ENCODE assay signal across 2 cellular contexts in the genomic region with DNA sequence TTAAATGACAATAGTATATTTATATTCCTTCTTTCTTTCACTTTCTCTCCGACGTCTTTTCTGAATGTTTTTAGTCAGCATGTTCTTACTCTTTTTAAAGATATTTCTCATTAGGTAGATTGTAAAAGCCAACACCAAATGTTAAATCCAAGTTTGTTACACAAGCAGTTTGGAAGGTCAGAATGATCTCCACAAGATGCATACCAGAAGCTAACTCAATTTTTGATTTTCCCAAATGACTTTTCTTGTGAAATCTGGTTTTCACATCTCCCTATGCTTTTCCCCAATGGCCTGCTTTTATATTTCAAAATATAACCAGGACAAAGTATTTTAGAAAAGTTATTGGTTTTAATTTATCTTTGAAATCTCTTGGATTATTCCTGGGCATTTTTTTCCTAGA.
TF ChIP-seq lines count a peak whose summit lies in the region.

No MANE protein-coding gene starts in this region.

TF ChIP-seq in SK-N-SH, 30 proteins besides CTCF, POLR2A, EP300 and RAD21 (continued from another document):
- TF ChIP-seq, protein P1, sequence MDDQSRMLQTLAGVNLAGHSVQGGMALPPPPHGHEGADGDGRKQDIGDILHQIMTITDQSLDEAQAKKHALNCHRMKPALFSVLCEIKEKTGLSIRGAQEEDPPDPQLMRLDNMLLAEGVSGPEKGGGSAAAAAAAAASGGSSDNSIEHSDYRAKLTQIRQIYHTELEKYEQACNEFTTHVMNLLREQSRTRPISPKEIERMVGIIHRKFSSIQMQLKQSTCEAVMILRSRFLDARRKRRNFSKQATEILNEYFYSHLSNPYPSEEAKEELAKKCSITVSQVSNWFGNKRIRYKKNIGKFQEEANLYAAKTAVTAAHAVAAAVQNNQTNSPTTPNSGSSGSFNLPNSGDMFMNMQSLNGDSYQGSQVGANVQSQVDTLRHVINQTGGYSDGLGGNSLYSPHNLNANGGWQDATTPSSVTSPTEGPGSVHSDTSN (IDR thresholded peaks at IDR 0.05): no peak

TF ChIP-seq in SK-N-SH treated with all-trans-retinoic acid at 6 μM for 48 hours, 23 proteins besides CTCF, POLR2A, EP300 and RAD21 (continued from another document):
- TF ChIP-seq, protein P2, sequence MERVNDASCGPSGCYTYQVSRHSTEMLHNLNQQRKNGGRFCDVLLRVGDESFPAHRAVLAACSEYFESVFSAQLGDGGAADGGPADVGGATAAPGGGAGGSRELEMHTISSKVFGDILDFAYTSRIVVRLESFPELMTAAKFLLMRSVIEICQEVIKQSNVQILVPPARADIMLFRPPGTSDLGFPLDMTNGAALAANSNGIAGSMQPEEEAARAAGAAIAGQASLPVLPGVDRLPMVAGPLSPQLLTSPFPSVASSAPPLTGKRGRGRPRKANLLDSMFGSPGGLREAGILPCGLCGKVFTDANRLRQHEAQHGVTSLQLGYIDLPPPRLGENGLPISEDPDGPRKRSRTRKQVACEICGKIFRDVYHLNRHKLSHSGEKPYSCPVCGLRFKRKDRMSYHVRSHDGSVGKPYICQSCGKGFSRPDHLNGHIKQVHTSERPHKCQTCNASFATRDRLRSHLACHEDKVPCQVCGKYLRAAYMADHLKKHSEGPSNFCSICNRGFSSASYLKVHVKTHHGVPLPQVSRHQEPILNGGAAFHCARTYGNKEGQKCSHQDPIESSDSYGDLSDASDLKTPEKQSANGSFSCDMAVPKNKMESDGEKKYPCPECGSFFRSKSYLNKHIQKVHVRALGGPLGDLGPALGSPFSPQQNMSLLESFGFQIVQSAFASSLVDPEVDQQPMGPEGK (CRISPR knock-in tag; IDR thresholded peaks at IDR 0.05; ENCODE audit: borderline replicate concordance): no peak
- no peak for TF ChIP-seq PPARA (CRISPR knock-in tag; IDR thresholded peaks at IDR 0.05; ENCODE audit: borderline replicate concordance)
TF ChIP-seq in SK-N-SH treated with all-trans-retinoic acid at 6 μM for 48 hours: peak in this region for 0.
